ENCODE assay signal across 8 cellular contexts in genomic region chr11:450809-451451, GRCh38. TPM values are rescaled to one million over a fixed set of nuclear protein-coding genes. Genes with fewer than 3 reads are reported as not detected.
DNase-seq lines count a peak whose midpoint lies in the region; ATAC-seq, FAIRE-seq and TF ChIP-seq lines count a peak whose summit lies in the region.

No MANE protein-coding gene starts in this region.

- peak; percentile 62 for TF ChIP-seq CTCF in 22Rv1 (IDR thresholded peaks at IDR 0.05)
- peak in 2 of 4 experiments; percentile 19 to 23 for TF ChIP-seq CTCF in uterus (IDR thresholded peaks at IDR 0.05)

- H3K4me1 ChIP-seq in uterus, result peaks cover 0 to 5% of the 10 kb centered on the region in 2 donors

- no peaks in the 10 kb centered on the region for H3K27me3 ChIP-seq in uterus

- H3K4me3 ChIP-seq in uterus, result peak overlapping the region; percentile 52 to 96

- peak; percentile 0 for ATAC-seq in left ventricle myocardium superior

- H3K9me3 ChIP-seq in uterus, result no peaks in the 10 kb centered on the region

- no peak for TF ChIP-seq POLR2A in uterus (IDR thresholded peaks at IDR 0.05)

- H3K27ac ChIP-seq in 22Rv1 (peak overlapping the region; percentile 93), uterus (peak overlapping the region; percentile 83 to 92)

- no peaks in the 10 kb centered on the region for H3K36me3 ChIP-seq in uterus

- peak; percentile 55 for FAIRE-seq in GM18507 (lab: Jason Lieb, UNC)

- intact Hi-C loops in left ventricle myocardium superior (cut with micrococcal nuclease) (no loop called here), uterus (cut with DNase I; ENCODE audit: low total_unique reads) (no loop called here)

- no peak for DNase-seq in GM18507 (ENCODE audit: extremely low spot score, insufficient read length, low read depth)
- DNase-seq in LHCN-M2 (ENCODE audit: low read depth), result peak; percentile 66
- peak; percentile 59 to 81 (median 77) for DNase-seq in T-helper 1 cell
- DNase-seq in amniotic epithelial cell (ENCODE audit: low read depth), result peak; percentile 56
- peak; percentile 68 for DNase-seq in left ventricle myocardium superior
- peak; percentile 57 for DNase-seq in putamen (ENCODE audit: low spot score)
- DNase-seq in uterus, result peak; percentile 47 to 55

RNA-seq across cellular contexts. Expression of gene PTDSS2, which starts 0.9 kb away (rescaled TPM):
- total RNA-seq in LHCN-M2 (2014; rRNA removed) (40.7 and 51.2 TPM in 2 replicates), left ventricle myocardium superior (31.8 TPM), uterus (10 to 100 TPM; 20.7 to 43.7 (median 22.8) TPM)
- polyA plus RNA-seq in LHCN-M2 (2012), result 24.6 TPM

RNA-seq across cellular contexts. Expression of gene ANO9, which starts 9.1 kb away (rescaled TPM):
- not detected in 2 replicates for total RNA-seq in LHCN-M2 (2014; rRNA removed)
- not detected for polyA plus RNA-seq in LHCN-M2 (2012)
- 1.3 TPM for total RNA-seq in left ventricle myocardium superior
- 1 to 10 TPM in 2 of 4 donors, under 1 TPM in 2; 0.59 to 8.2 (median 1.1) TPM for total RNA-seq in uterus

RNA-seq across cellular contexts. Expression of gene SIGIRR, which starts 36.1 kb away (rescaled TPM):
- total RNA-seq in LHCN-M2 (2014; rRNA removed) (5.5 and 5.8 TPM in 2 replicates), left ventricle myocardium superior (47.5 TPM), uterus (10 to 100 TPM; 13.3 to 61.5 (median 38.4) TPM)
- 9.5 TPM for polyA plus RNA-seq in LHCN-M2 (2012)

RNA-seq across cellular contexts. Expression of gene RNH1, which starts 56.1 kb away (rescaled TPM):
- total RNA-seq in LHCN-M2 (2014; rRNA removed) (287 and 315 TPM in 2 replicates), left ventricle myocardium superior (171 TPM), uterus (100 to 1,000 TPM; 111 to 175 (median 142) TPM)
- polyA plus RNA-seq in LHCN-M2 (2012), result 232 TPM

RNA-seq across cellular contexts. Expression of gene PKP3, which starts 56.9 kb away (rescaled TPM):
- total RNA-seq in LHCN-M2 (2014; rRNA removed) (3.7 and 4.7 TPM in 2 replicates), left ventricle myocardium superior (0.84 TPM), uterus (1 to 10 TPM in 2 of 4 donors, under 1 TPM in 1, not detected in 1; 0.46 to 5.1 (median 1.5) TPM)
- polyA plus RNA-seq in LHCN-M2 (2012), result 2.1 TPM
